8 cellular contexts compared by ENCODE assay signal in genomic region chr18:12990662-12990976, GRCh38. TPM values are rescaled to one million over a fixed set of nuclear protein-coding genes. Genes with fewer than 3 reads are reported as not detected.
DNase-seq lines count a peak whose midpoint lies in the region; ATAC-seq and TF ChIP-seq lines count a peak whose summit lies in the region.

No MANE protein-coding gene starts in this region.

- BruUV-seq in PC-3 (replicated peaks; lab: Mats Ljungman, UMichigan): TSS peak; percentile 91

- ATAC-seq in PC-3: peak; percentile 4
- ATAC-seq in omental fat pad (ENCODE audit: low FRiP score): peak; percentile 1
- no peak for ATAC-seq in GM18505 (IDR thresholded peaks at IDR 0.05; ENCODE audit: unreplicated experiment)

- H3K9ac ChIP-seq in PC-3 (ENCODE audit: low read length): peak overlapping the region; percentile 93

- peaks cover 6% of the 10 kb centered on the region for H3F3A ChIP-seq in PC-3 (ENCODE audit: low read length, unreplicated experiment)

- H3K27me3 ChIP-seq in PC-3 (ENCODE audit: low read length): no peaks in the 10 kb centered on the region
- no peaks in the 10 kb centered on the region for H3K27me3 ChIP-seq in esophagus (ENCODE audit: control insufficient read depth in 1 of 2, insufficient read depth in 2 of 2, low read length in 2 of 2)

- peaks cover 22% of the 10 kb centered on the region for H3K4me1 Mint-ChIP-seq in activated CD4-positive, alpha-beta T cell treated with anti-CD3 and anti-CD28 coated beads, Interleukin-2, amount 10 ng/mL, durations not matched to agents 7 days and 5 days

- H3K9me2 ChIP-seq in PC-3 (replicated peaks; ENCODE audit: low read length): no peaks in the 10 kb centered on the region

- peaks cover 10% of the 10 kb centered on the region; the same call in 1 of the 2 replicates for H3K36me3 ChIP-seq in PC-3 (ENCODE audit: low read depth, low read length)
- no peaks in the 10 kb centered on the region for H3K36me3 ChIP-seq in esophagus (ENCODE audit: control insufficient read depth in 2 of 2, insufficient read depth in 2 of 2, low read length in 1 of 2)

- POLR2A ChIA-PET in activated CD4-positive, alpha-beta T cell treated with anti-CD3 and anti-CD28 coated beads, Interleukin-2, amount 10 ng/mL, durations not matched to agents 7 days and 5 days (lab: Charles Lee): interaction anchor here (0.9 to 1.5 kb wide), 2 partner anchors 10 to 613 kb away, joined by 4 read pairs; partner anchors contain the start of gene AFG3L2
- POLR2A ChIA-PET in PC-3 (lab: Charles Lee; ENCODE audit: unreplicated experiment): interaction anchor here (0.5 to 1.0 kb wide), 8 partner anchors 7 to 107 kb away, joined by 3 to 16 read pairs (median 4); no protein-coding TSS in a partner anchor

- H3K9me3 ChIP-seq in PC-3 (ENCODE audit: low read length) (no peaks in the 10 kb centered on the region), esophagus (ENCODE audit: control insufficient read depth in 2 of 2, insufficient read depth in 1 of 2, low read depth in 1 of 2, low read length in 1 of 2) (no peaks in the 10 kb centered on the region)

- H3K27ac Mint-ChIP-seq in activated CD4-positive, alpha-beta T cell treated with anti-CD3 and anti-CD28 coated beads, Interleukin-2, amount 10 ng/mL, durations not matched to agents 7 days and 5 days: peak overlapping the region; percentile 95

- no peak for DNase-seq in activated CD4-positive, alpha-beta T cell treated with anti-CD3 and anti-CD28 coated beads, Interleukin-2, amount 10 ng/mL, durations not matched to agents 7 days and 5 days
- no peak for DNase-seq in activated CD4-positive, alpha-beta T cell treated with anti-CD3 and anti-CD28 coated beads for 48 hours
- DNase-seq in PC-3 (no peak), omental fat pad (ENCODE audit: low spot score) (no peak), nucleus accumbens (lab: John Stamatoyannopoulos, UW) (no peak), cerebellar cortex (ENCODE audit: low spot score) (no peak)

- H4K20me1 ChIP-seq in PC-3 (ENCODE audit: low read length): peaks cover 30% of the 10 kb centered on the region

- no peaks in the 10 kb centered on the region for H3K27me3 Mint-ChIP-seq in activated CD4-positive, alpha-beta T cell treated with anti-CD3 and anti-CD28 coated beads, Interleukin-2, amount 10 ng/mL, durations not matched to agents 7 days and 5 days

- peak overlapping the region; percentile 87 for H3K4me2 ChIP-seq in PC-3 (ENCODE audit: low read length)

- H2AFZ ChIP-seq in PC-3 (ENCODE audit: low read length): peak overlapping the region; percentile 73

- intact Hi-C loops in PC-3 (cut with micrococcal nuclease): loop anchor here (2.0 to 5.0 kb wide), 2 partner anchors 42 to 737 kb away; partner anchors contain the start of genes FAM210A, RNMT and SEH1L

- TF ChIP-seq POLR2A in GM18505 (IDR thresholded peaks at IDR 0.05; ENCODE audit: borderline replicate concordance, extremely low read depth, insufficient read depth, insufficient read length): no peak

- H3K27ac ChIP-seq in PC-3 (ENCODE audit: low read length) (peak overlapping the region; percentile 61), esophagus (ENCODE audit: low read depth in 2 of 2, low read length in 1 of 2) (peak overlapping the region; percentile 84 to 95)

- peak overlapping the region; percentile 99 for H3K4me3 Mint-ChIP-seq in activated CD4-positive, alpha-beta T cell treated with anti-CD3 and anti-CD28 coated beads, Interleukin-2, amount 10 ng/mL, durations not matched to agents 7 days and 5 days

- CTCF ChIA-PET in activated CD4-positive, alpha-beta T cell treated with anti-CD3 and anti-CD28 coated beads, Interleukin-2, amount 10 ng/mL, durations not matched to agents 7 days and 5 days (lab: Charles Lee): interaction anchor here (0.9 to 1.5 kb wide), 5 partner anchors 9 to 67 kb away, joined by 3 to 8 read pairs (median 3); no protein-coding TSS in a partner anchor
- CTCF ChIA-PET in PC-3 (lab: Charles Lee): interaction anchor here (0.5 to 0.7 kb wide), 3 partner anchors 8 to 1458 kb away, joined by 3 to 4 read pairs (median 3); no protein-coding TSS in a partner anchor

- no peaks in the 10 kb centered on the region for H3K9me3 Mint-ChIP-seq in activated CD4-positive, alpha-beta T cell treated with anti-CD3 and anti-CD28 coated beads, Interleukin-2, amount 10 ng/mL, durations not matched to agents 7 days and 5 days

- peaks cover 14% of the 10 kb centered on the region for H3K36me3 Mint-ChIP-seq in activated CD4-positive, alpha-beta T cell treated with anti-CD3 and anti-CD28 coated beads, Interleukin-2, amount 10 ng/mL, durations not matched to agents 7 days and 5 days (ENCODE audit: low read depth)

- peaks cover 22% of the 10 kb centered on the region for H3K4me1 ChIP-seq in PC-3 (ENCODE audit: insufficient read depth, low read length)
- H3K4me1 ChIP-seq in esophagus (ENCODE audit: control insufficient read depth in 2 of 2, insufficient read depth in 2 of 2, low read length in 1 of 2): peaks cover 0 to 4% of the 10 kb centered on the region in 2 donors

- peak overlapping the region; percentile 94 for H3K4me3 ChIP-seq in PC-3 (ENCODE audit: low read length)
- peak overlapping the region; percentile 75 to 93 for H3K4me3 ChIP-seq in esophagus (ENCODE audit: low read depth in 1 of 2, low read length in 2 of 2)

- TF ChIP-seq CTCF in PC-3 (conservative IDR thresholded peaks at IDR 0.05; ENCODE audit: low read depth, low read length) (no peak), omental fat pad (IDR thresholded peaks at IDR 0.05) (no peak)

- peaks cover 44% of the 10 kb centered on the region for H3K79me2 ChIP-seq in PC-3 (ENCODE audit: low read length)

- 2 to 3% methylated on average over 11 of the region's 11 CpGs for WGBS in esophagus, 2 donors

RNA-seq across cellular contexts. Expression of gene CEP192, which starts 0.5 kb away (rescaled TPM):
- total RNA-seq in activated CD4-positive, alpha-beta T cell treated with anti-CD3 and anti-CD28 coated beads, Interleukin-2, amount 10 ng/mL, durations not matched to agents 7 days and 5 days: 10 to 100 TPM; 52.3 to 55.1 TPM
- total RNA-seq in PC-3 (2014; rRNA removed) (32.6 and 34.4 TPM in 2 replicates), omental fat pad (10 to 100 TPM; 13.3 to 29.6 (median 15.6) TPM)
- polyA plus RNA-seq in esophagus: 1 to 10 TPM; 6.6 to 6.8 TPM

RNA-seq across cellular contexts. Expression of gene SEH1L, which starts 42.8 kb away (rescaled TPM):
- 10 to 100 TPM; 50.5 to 54.3 TPM for total RNA-seq in activated CD4-positive, alpha-beta T cell treated with anti-CD3 and anti-CD28 coated beads, Interleukin-2, amount 10 ng/mL, durations not matched to agents 7 days and 5 days
- total RNA-seq in PC-3 (2014; rRNA removed) (61.2 TPM in 2 replicates), omental fat pad (100 to 1,000 TPM in 1 of 4 donors, 10 to 100 TPM in 3; 28.4 to 102 (median 48.6) TPM)
- 10 to 100 TPM; 19.3 to 20.0 TPM for polyA plus RNA-seq in esophagus
